ENCODE assay signal across 8 cellular contexts in genomic region chr19:7637374-7638256, GRCh38. TPM values are rescaled to one million over a fixed set of nuclear protein-coding genes. Genes with fewer than 3 reads are reported as not detected.
DNase-seq lines count a peak whose midpoint lies in the region; ATAC-seq, FAIRE-seq and TF ChIP-seq lines count a peak whose summit lies in the region.

No MANE protein-coding gene starts in this region.

- POLR2A ChIA-PET in GM10248 (lab: Yijun Ruan, JAX) = no interaction called here
- POLR2A ChIA-PET in activated CD8-positive, alpha-beta T cell treated with anti-CD3 and anti-CD28 coated beads, Interleukin-2, amount 10 ng/mL, durations not matched to agents 7 days and 5 days (lab: Charles Lee) = interaction anchor here (0.9 to 2.0 kb wide), 8 partner anchors 8 to 69 kb away, joined by 3 to 13 read pairs (median 4); partner anchors contain the start of genes MCEMP1, PET100, RETN and XAB2

- peak overlapping the region; percentile 92 for H3K27ac Mint-ChIP-seq in activated CD8-positive, alpha-beta T cell treated with anti-CD3 and anti-CD28 coated beads, Interleukin-2, amount 10 ng/mL, durations not matched to agents 7 days and 5 days

- H3K9me3 ChIP-seq in right atrium auricular region (no peaks in the 10 kb centered on the region), small intestine (ENCODE audit: control insufficient read depth, low read depth) (no peaks in the 10 kb centered on the region)

- peak overlapping the region in 1 of 2 donors; percentile 51 for H3K27ac ChIP-seq in right atrium auricular region
- peak overlapping the region; percentile 66 to 81 for H3K27ac ChIP-seq in small intestine (ENCODE audit: low read depth in 1 of 2, low read length in 1 of 2)

- no peaks in the 10 kb centered on the region for H3K27me3 Mint-ChIP-seq in activated CD8-positive, alpha-beta T cell treated with anti-CD3 and anti-CD28 coated beads, Interleukin-2, amount 10 ng/mL, durations not matched to agents 7 days and 5 days (ENCODE audit: low read depth)

- H3K4me1 Mint-ChIP-seq in activated CD8-positive, alpha-beta T cell treated with anti-CD3 and anti-CD28 coated beads, Interleukin-2, amount 10 ng/mL, durations not matched to agents 7 days and 5 days (ENCODE audit: low read depth) = peaks cover 40% of the 10 kb centered on the region

- 24 to 35% (median 25%) methylated on average over 30 of the region's 30 CpGs for WGBS in small intestine, 3 donors

- H3K4me1 ChIP-seq in right atrium auricular region (peaks cover 0 to 6% of the 10 kb centered on the region in 2 donors), small intestine (ENCODE audit: control insufficient read depth in 2 of 2, insufficient read depth in 1 of 2, low read depth in 1 of 2, low read length in 1 of 2) (no peaks in the 10 kb centered on the region)

- H3K4me3 ChIP-seq in right atrium auricular region (peak overlapping the region; percentile 25 to 43), small intestine (ENCODE audit: low read depth in 1 of 2, low read length in 2 of 2) (peak overlapping the region; percentile 62 to 86)

- H3K36me3 Mint-ChIP-seq in activated CD8-positive, alpha-beta T cell treated with anti-CD3 and anti-CD28 coated beads, Interleukin-2, amount 10 ng/mL, durations not matched to agents 7 days and 5 days (ENCODE audit: low read depth) = peaks cover 19% of the 10 kb centered on the region

- FAIRE-seq in small intestine (lab: Jason Lieb, UNC) = no peak

- peak; percentile 16 for ATAC-seq in HG03175 (IDR thresholded peaks at IDR 0.05; ENCODE audit: unreplicated experiment)
- peak; percentile 38 for ATAC-seq in activated CD8-positive, alpha-beta T cell treated with anti-CD3 and anti-CD28 coated beads, Interleukin-2, amount 10 ng/mL, durations not matched to agents 7 days and 5 days

- peaks cover 0 to 10% of the 10 kb centered on the region in 2 donors for H3K27me3 ChIP-seq in right atrium auricular region
- peaks cover 0 to 2% of the 10 kb centered on the region in 2 donors for H3K27me3 ChIP-seq in small intestine (ENCODE audit: control insufficient read depth in 2 of 2, insufficient read depth in 2 of 2, low read length in 2 of 2)

- no peak for TF ChIP-seq CTCF in GM10248 (IDR thresholded peaks at IDR 0.05; ENCODE audit: control extremely low read depth, extremely low read depth, low read depth, missing control alignments)
- no peak for TF ChIP-seq CTCF in right atrium auricular region (IDR thresholded peaks at IDR 0.05)

- peak overlapping the region; percentile 80 for H3K4me3 Mint-ChIP-seq in activated CD8-positive, alpha-beta T cell treated with anti-CD3 and anti-CD28 coated beads, Interleukin-2, amount 10 ng/mL, durations not matched to agents 7 days and 5 days

- CTCF ChIA-PET in GM10248 (lab: Yijun Ruan, JAX) = interaction anchor here (1.0 to 2.9 kb wide), 7 partner anchors 14 to 231 kb away, joined by 3 to 11 read pairs (median 5); partner anchors contain the start of gene TRAPPC5
- CTCF ChIA-PET in activated CD8-positive, alpha-beta T cell treated with anti-CD3 and anti-CD28 coated beads, Interleukin-2, amount 10 ng/mL, durations not matched to agents 7 days and 5 days (lab: Charles Lee) = interaction anchor here (1.0 to 2.9 kb wide), 4 partner anchors 14 to 163 kb away, joined by 3 to 15 read pairs (median 3); partner anchors contain the start of gene TRAPPC5

- DNase-seq in GM10248 (ENCODE audit: extremely low spot score) (peak; percentile 54), right atrium auricular region (ENCODE audit: low spot score) (peak; percentile 70), small intestine (peak; percentile 59), DMS153 (lab: John Stamatoyannopoulos, UW) (no peak), NCI-H345 treated with DMSO at 0.1 percent for 48 hours (lab: John Stamatoyannopoulos, UW; ENCODE audit: unreplicated experiment) (no peak), NCI-H446 treated with DMSO at 0.1 percent for 48 hours (lab: John Stamatoyannopoulos, UW) (no peak)
- peak; percentile 29 for DNase-seq in activated CD8-positive, alpha-beta T cell treated with anti-CD3 and anti-CD28 coated beads, Interleukin-2, amount 10 ng/mL, durations not matched to agents 7 days and 5 days

- no peaks in the 10 kb centered on the region for H3K36me3 ChIP-seq in right atrium auricular region
- H3K36me3 ChIP-seq in small intestine (ENCODE audit: control insufficient read depth in 2 of 2, insufficient read depth in 2 of 2, low read length in 2 of 2) = peaks cover 0 to 2% of the 10 kb centered on the region in 2 donors

- no peaks in the 10 kb centered on the region for H3K9me3 Mint-ChIP-seq in activated CD8-positive, alpha-beta T cell treated with anti-CD3 and anti-CD28 coated beads, Interleukin-2, amount 10 ng/mL, durations not matched to agents 7 days and 5 days (ENCODE audit: insufficient read depth)

RNA-seq across cellular contexts. Expression of gene STXBP2, which starts 0.7 kb away (rescaled TPM):
- 100 to 1,000 TPM; 162 to 168 TPM for total RNA-seq in activated CD8-positive, alpha-beta T cell treated with anti-CD3 and anti-CD28 coated beads, Interleukin-2, amount 10 ng/mL, durations not matched to agents 7 days and 5 days
- 10 to 100 TPM in 1 of 2 donors, 1 to 10 TPM in 1; 6.4 to 14.9 TPM for total RNA-seq in right atrium auricular region
- polyA plus RNA-seq in small intestine = 100 to 1,000 TPM in 2 of 3 donors, 10 to 100 TPM in 1; 95.2 to 271 (median 200) TPM

RNA-seq across cellular contexts. Expression of gene PCP2, which starts 4.1 kb away (rescaled TPM):
- total RNA-seq in activated CD8-positive, alpha-beta T cell treated with anti-CD3 and anti-CD28 coated beads, Interleukin-2, amount 10 ng/mL, durations not matched to agents 7 days and 5 days = 1 to 10 TPM in 1 of 2 experiments, under 1 TPM in 1; 0.63 to 1.0 TPM
- total RNA-seq in right atrium auricular region = not detected
- 1 to 10 TPM in 2 of 3 donors, under 1 TPM in 1; 0.63 to 7.3 (median 2.9) TPM for polyA plus RNA-seq in small intestine

RNA-seq across cellular contexts. Expression of gene PET100, which starts 8.0 kb away (rescaled TPM):
- 100 to 1,000 TPM; 125 to 136 TPM for total RNA-seq in activated CD8-positive, alpha-beta T cell treated with anti-CD3 and anti-CD28 coated beads, Interleukin-2, amount 10 ng/mL, durations not matched to agents 7 days and 5 days
- total RNA-seq in right atrium auricular region = 10 to 100 TPM; 12.0 to 23.1 TPM
- polyA plus RNA-seq in small intestine = 100 to 1,000 TPM in 2 of 3 donors, 10 to 100 TPM in 1; 87.5 to 149 (median 121) TPM

RNA-seq across cellular contexts. Expression of gene XAB2, which starts 8.3 kb away (rescaled TPM):
- 10 to 100 TPM; 44.8 to 46.9 TPM for total RNA-seq in activated CD8-positive, alpha-beta T cell treated with anti-CD3 and anti-CD28 coated beads, Interleukin-2, amount 10 ng/mL, durations not matched to agents 7 days and 5 days
- 10 to 100 TPM; 21.5 to 25.9 TPM for total RNA-seq in right atrium auricular region
- polyA plus RNA-seq in small intestine = 10 to 100 TPM; 24.3 to 31.8 (median 29.2) TPM

RNA-seq across cellular contexts. Expression of gene RETN, which starts 31.2 kb away (rescaled TPM):
- 1 to 10 TPM; 2.2 to 3.0 TPM for total RNA-seq in activated CD8-positive, alpha-beta T cell treated with anti-CD3 and anti-CD28 coated beads, Interleukin-2, amount 10 ng/mL, durations not matched to agents 7 days and 5 days
- total RNA-seq in right atrium auricular region = not detected
- polyA plus RNA-seq in small intestine = 10 to 100 TPM in 1 of 3 donors, 1 to 10 TPM in 1, not detected in 1; 8.1 to 10.2 TPM

Comparison
In these comparisons a context has a peak if more than half of its experiments do, and no peak if none do; other contexts are left out.
1. DNase-seq: peak in GM10248 (single experiment), activated CD8-positive, alpha-beta T cell treated with anti-CD3 and anti-CD28 coated beads, Interleukin-2, amount 10 ng/mL, durations not matched to agents 7 days and 5 days (single experiment), right atrium auricular region (single experiment) and small intestine (single experiment); none in DMS153 (single experiment), NCI-H345 treated with DMSO at 0.1 percent for 48 hours (single experiment) and NCI-H446 treated with DMSO at 0.1 percent for 48 hours (single experiment).
2. RNA of gene STXBP2, which starts 0.7 kb away (total RNA-seq): 162 to 168 TPM in activated CD8-positive, alpha-beta T cell treated with anti-CD3 and anti-CD28 coated beads, Interleukin-2, amount 10 ng/mL, durations not matched to agents 7 days and 5 days; 6.4 to 14.9 TPM in right atrium auricular region; every median in the first group is over 10 times any median in the second.
3. RNA of gene PET100, which starts 8.0 kb away (total RNA-seq): 125 to 136 TPM in activated CD8-positive, alpha-beta T cell treated with anti-CD3 and anti-CD28 coated beads, Interleukin-2, amount 10 ng/mL, durations not matched to agents 7 days and 5 days; 12.0 to 23.1 TPM in right atrium auricular region; every median in the first group is over 4 times any median in the second.